11 cellular contexts compared by ENCODE assay signal in genomic region chr3:138078901-138079344, GRCh38. TPM values are rescaled to one million over a fixed set of nuclear protein-coding genes. Genes with fewer than 3 reads are reported as not detected.
DNase-seq lines count a peak whose midpoint lies in the region; ATAC-seq, FAIRE-seq and TF ChIP-seq lines count a peak whose summit lies in the region.
"Had no signal": no experiment of that assay in that cellular context is flagged by ENCODE, and none has a peak within 500 bp of the region (broad histone marks: within the 10 kb centered on the region; RNA-seq: fewer than 3 reads in every experiment).

No MANE protein-coding gene starts in this region.

- peaks cover 31% of the 10 kb centered on the region for H3K79me2 ChIP-seq in GM23248 (ENCODE audit: insufficient read depth)

- no peaks in the 10 kb centered on the region for H3K9me2 ChIP-seq in GM23248 (ENCODE audit: insufficient read depth)

- POLR2A ChIA-PET in A549 (lab: Yijun Ruan, JAX): no interaction called here

- no peak overlapping the region; the same call in 2 of the 3 replicates for H3K4me3 ChIP-seq in A549
- H3K4me3 ChIP-seq in GM23248: no peak overlapping the region
- no peak overlapping the region for H3K4me3 ChIP-seq in SJSA1
- H3K4me3 ChIP-seq: skin epidermis, thyroid gland had no signal

- H3K9me3 ChIP-seq in A549 (no peaks in the 10 kb centered on the region), GM23248 (ENCODE audit: low read depth) (no peaks in the 10 kb centered on the region), SJSA1 (replicated peaks) (no peaks in the 10 kb centered on the region)
- H3K9me3 ChIP-seq: thyroid gland had no signal

- no peaks in the 10 kb centered on the region for H4K20me1 ChIP-seq in GM23248 (ENCODE audit: insufficient read depth)

- TF ChIP-seq POLR2A in A549 (IDR thresholded peaks at IDR 0.05; ENCODE audit: low read length): no peak

- peaks cover 79% of the 10 kb centered on the region for H3K4me1 ChIP-seq in A549
- H3K4me1 ChIP-seq in GM23248 (ENCODE audit: insufficient read depth): peaks cover 62% of the 10 kb centered on the region
- peaks cover 40% of the 10 kb centered on the region for H3K4me1 ChIP-seq in SJSA1 (replicated peaks)
- H3K4me1 ChIP-seq in foreskin keratinocyte: peaks cover 6% of the 10 kb centered on the region
- H3K4me1 ChIP-seq: thyroid gland had no signal

- H3K9ac ChIP-seq in GM23248: peak overlapping the region; percentile 49

- in situ Hi-C loops in GM23248 (cut with MboI): no loop called here

- TF ChIP-seq RAD21 in A549 (conservative IDR thresholded peaks at IDR 0.05 in 1 of 2, IDR thresholded peaks at IDR 0.05 in 1 of 2): no peak

- peak overlapping the region; percentile 78 for H3K4me2 ChIP-seq in A549
- peak overlapping the region; percentile 43 for H3K4me2 ChIP-seq in GM23248 (ENCODE audit: unreplicated experiment)

- no peak overlapping the region for H2AFZ ChIP-seq in GM23248

- peaks cover 71% of the 10 kb centered on the region for H3F3A ChIP-seq in GM23248 (ENCODE audit: insufficient read depth)

- TF ChIP-seq CTCF in A549 (IDR thresholded peaks at IDR 0.05) (no peak), foreskin keratinocyte (conservative IDR thresholded peaks at IDR 0.05) (no peak)

- TF ChIP-seq EP300 in A549 (IDR thresholded peaks at IDR 0.05): peak in 1 of 2 experiments; percentile 46; a peak in 1 of 5 replicates

- no peak for FAIRE-seq in A549 (lab: Jason Lieb, UNC)

- WGBS in A549 (ENCODE audit: missing lambda C conversion rate): 0% methylated on average over 1 of the region's 1 CpG
- WGBS in GM23248 (ENCODE audit: low coverage in 1 of 2, low lambda C conversion rate in 2 of 2, missing lambda C conversion rate in 2 of 2), 2 experiments: 0 to 4% methylated on average over 1 of the region's 1 CpG

- peak; percentile 91 to 92 for ATAC-seq in A549
- ATAC-seq in foreskin keratinocyte: peak; percentile 91
- no peak for ATAC-seq in HG02852 (IDR thresholded peaks at IDR 0.05; ENCODE audit: unreplicated experiment)
- ATAC-seq in HG03159 (IDR thresholded peaks at IDR 0.05; ENCODE audit: unreplicated experiment): no peak

- H3K27me3 ChIP-seq in GM23248 (replicated peaks; ENCODE audit: insufficient read depth) (no peaks in the 10 kb centered on the region), SJSA1 (replicated peaks) (no peaks in the 10 kb centered on the region), foreskin keratinocyte (no peaks in the 10 kb centered on the region)
- H3K27me3 ChIP-seq: thyroid gland had no signal

- peak overlapping the region; percentile 87 to 88 for H3K27ac ChIP-seq in A549
- peak overlapping the region; percentile 89 for H3K27ac ChIP-seq in GM23248
- no peak overlapping the region for H3K27ac ChIP-seq in SJSA1
- peak overlapping the region; percentile 72 for H3K27ac ChIP-seq in foreskin keratinocyte
- H3K27ac ChIP-seq: skin epidermis, thyroid gland had no signal

- peak; percentile 71 to 82 for DNase-seq in A549 (ENCODE audit: low read depth in 1 of 2, low spot score in 1 of 2)
- DNase-seq in GM23248: peak; percentile 98
- peak; percentile 53 to 61 for DNase-seq in SJSA1 (ENCODE audit: low read depth in 1 of 2, low spot score in 2 of 2)
- peak; percentile 86 to 92 for DNase-seq in foreskin keratinocyte
- no peak for DNase-seq in NCI-H1105 (lab: John Stamatoyannopoulos, UW)
- no peak for DNase-seq in NCI-H128 (lab: John Stamatoyannopoulos, UW; ENCODE audit: unreplicated experiment)
- DNase-seq: DMS79 treated with DMSO at 0.1 percent for 48 hours, thyroid gland had no signal

- CTCF ChIA-PET in A549 (lab: Yijun Ruan, JAX): interaction anchor here (1.0 to 4.3 kb wide), 3 partner anchors 8 to 40 kb away, joined by 4 to 29 read pairs (median 5); no protein-coding TSS in a partner anchor

- peaks cover 16% of the 10 kb centered on the region; the same call in 1 of the 2 replicates for H3K36me3 ChIP-seq in GM23248 (ENCODE audit: low read depth)
- H3K36me3 ChIP-seq in SJSA1: peaks cover 66% of the 10 kb centered on the region

TF ChIP-seq in A549, 52 proteins besides CTCF, POLR2A, EP300 and RAD21 (continues in another document):
- TF ChIP-seq ESRRA (IDR thresholded peaks at IDR 0.05; ENCODE audit: borderline replicate concordance, low read length): no peak
- TF ChIP-seq, protein P1, sequence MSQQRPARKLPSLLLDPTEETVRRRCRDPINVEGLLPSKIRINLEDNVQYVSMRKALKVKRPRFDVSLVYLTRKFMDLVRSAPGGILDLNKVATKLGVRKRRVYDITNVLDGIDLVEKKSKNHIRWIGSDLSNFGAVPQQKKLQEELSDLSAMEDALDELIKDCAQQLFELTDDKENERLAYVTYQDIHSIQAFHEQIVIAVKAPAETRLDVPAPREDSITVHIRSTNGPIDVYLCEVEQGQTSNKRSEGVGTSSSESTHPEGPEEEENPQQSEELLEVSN (IDR thresholded peaks at IDR 0.05; ENCODE audit: borderline replicate concordance, low read depth): no peak
- no peak for TF ChIP-seq SMC3 (IDR thresholded peaks at IDR 0.05)
- TF ChIP-seq NFE2L2 (conservative IDR thresholded peaks at IDR 0.05; ENCODE audit: low read length): no peak
- TF ChIP-seq JUN (IDR thresholded peaks at IDR 0.05): peak in 1 of 2 experiments; percentile 51; a peak in 2 of 5 replicates
- no peak for TF ChIP-seq MAZ (IDR thresholded peaks at IDR 0.05; ENCODE audit: borderline replicate concordance, low read depth, low read length)
- no peak for TF ChIP-seq RNF2 (IDR thresholded peaks at IDR 0.05; ENCODE audit: borderline replicate concordance, low read depth)
- TF ChIP-seq CHD4 (IDR thresholded peaks at IDR 0.05; ENCODE audit: borderline replicate concordance): no peak
- no peak for TF ChIP-seq HEYL (CRISPR knock-in tag; IDR thresholded peaks at IDR 0.05)
- TF ChIP-seq ZNF302 (CRISPR knock-in tag; IDR thresholded peaks at IDR 0.05): no peak
- no peak for TF ChIP-seq CHD2 (IDR thresholded peaks at IDR 0.05; ENCODE audit: low read length, partially characterized antibody)
- no peak for TF ChIP-seq KDM5A (IDR thresholded peaks at IDR 0.05)
- TF ChIP-seq RARB (CRISPR knock-in tag; IDR thresholded peaks at IDR 0.05): no peak
- TF ChIP-seq, protein P2, sequence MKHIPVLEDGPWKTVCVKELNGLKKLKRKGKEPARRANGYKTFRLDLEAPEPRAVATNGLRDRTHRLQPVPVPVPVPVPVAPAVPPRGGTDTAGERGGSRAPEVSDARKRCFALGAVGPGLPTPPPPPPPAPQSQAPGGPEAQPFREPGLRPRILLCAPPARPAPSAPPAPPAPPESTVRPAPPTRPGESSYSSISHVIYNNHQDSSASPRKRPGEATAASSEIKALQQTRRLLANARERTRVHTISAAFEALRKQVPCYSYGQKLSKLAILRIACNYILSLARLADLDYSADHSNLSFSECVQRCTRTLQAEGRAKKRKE (CRISPR knock-in tag; IDR thresholded peaks at IDR 0.05; ENCODE audit: low read depth): no peak
- no peak for TF ChIP-seq EHMT2 (IDR thresholded peaks at IDR 0.05; ENCODE audit: low read depth)
- TF ChIP-seq HOXA7 (CRISPR knock-in tag; IDR thresholded peaks at IDR 0.05): no peak
- peak; percentile 77 for TF ChIP-seq FOSL2 (IDR thresholded peaks at IDR 0.05)
- peak; percentile 87 for TF ChIP-seq FOSL2 (CRISPR knock-in tag; IDR thresholded peaks at IDR 0.05)
- TF ChIP-seq HDAC2 (IDR thresholded peaks at IDR 0.05): no peak
- TF ChIP-seq TP53 (CRISPR knock-in tag; IDR thresholded peaks at IDR 0.05): no peak
- TF ChIP-seq HOXB13 (CRISPR knock-in tag; IDR thresholded peaks at IDR 0.05; ENCODE audit: low read depth): no peak
- TF ChIP-seq RFX5 (IDR thresholded peaks at IDR 0.05): no peak
- TF ChIP-seq, protein P3, sequence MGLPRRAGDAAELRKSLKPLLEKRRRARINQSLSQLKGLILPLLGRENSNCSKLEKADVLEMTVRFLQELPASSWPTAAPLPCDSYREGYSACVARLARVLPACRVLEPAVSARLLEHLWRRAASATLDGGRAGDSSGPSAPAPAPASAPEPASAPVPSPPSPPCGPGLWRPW (IDR thresholded peaks at IDR 0.05): no peak
- peak; percentile 89 for TF ChIP-seq MAFK (IDR thresholded peaks at IDR 0.05; ENCODE audit: partially characterized antibody)
- TF ChIP-seq JUNB (IDR thresholded peaks at IDR 0.05): peak; percentile 78
- TF ChIP-seq SREBF2 (IDR thresholded peaks at IDR 0.05): no peak
- TF ChIP-seq GATA3 (IDR thresholded peaks at IDR 0.05; ENCODE audit: borderline replicate concordance): peak; percentile 38; the same call in 1 of the 2 replicates
- TF ChIP-seq, protein P4, sequence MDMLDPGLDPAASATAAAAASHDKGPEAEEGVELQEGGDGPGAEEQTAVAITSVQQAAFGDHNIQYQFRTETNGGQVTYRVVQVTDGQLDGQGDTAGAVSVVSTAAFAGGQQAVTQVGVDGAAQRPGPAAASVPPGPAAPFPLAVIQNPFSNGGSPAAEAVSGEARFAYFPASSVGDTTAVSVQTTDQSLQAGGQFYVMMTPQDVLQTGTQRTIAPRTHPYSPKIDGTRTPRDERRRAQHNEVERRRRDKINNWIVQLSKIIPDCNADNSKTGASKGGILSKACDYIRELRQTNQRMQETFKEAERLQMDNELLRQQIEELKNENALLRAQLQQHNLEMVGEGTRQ (IDR thresholded peaks at IDR 0.05): no peak

RNA-seq across cellular contexts. Expression of gene DZIP1L, which starts 36.5 kb away (rescaled TPM):
- 2.7 and 3.1 TPM in 2 replicates for polyA plus RNA-seq in A549 (2011; rRNA removed)
- polyA plus RNA-seq in A549 (2012; cell fraction: cytosol; rRNA removed): 3.0 and 4.5 TPM in 2 replicates
- polyA plus RNA-seq in A549 (2012; cell fraction: nucleus; rRNA removed): 9.5 and 13.6 TPM in 2 replicates
- polyA plus RNA-seq in A549 (2017; fragmentation: RNase III; extraction: RNeasy Plus Mini Kit Qiagen cat#74134 plus additional on column Dnase treatment): 5.2 to 7.0 TPM (median 6.9 TPM) in 3 replicates
- 8.3 and 8.4 TPM in 2 replicates for polyA minus RNA-seq in A549 (2011; rRNA and poly(A)+ RNA removed)
- total RNA-seq in GM23248 (2014; rRNA removed; shearing (Covaris generic)): 19.8 and 34.0 TPM in 2 replicates
- 9.6 and 11.1 TPM in 2 replicates for polyA plus RNA-seq in GM23248 (2016; fragmentation: Nextera tagmentation; extraction: Ambion mirVana)
- total RNA-seq in SJSA1 (2014; rRNA removed; shearing (Covaris generic)): 18.1 and 24.0 TPM in 2 replicates
- total RNA-seq in foreskin keratinocyte: 5.0 and 7.6 TPM in 2 replicates
- 1.7 and 2.0 TPM in 2 replicates for polyA plus RNA-seq in foreskin keratinocyte

RNA-seq across cellular contexts. Expression of gene A4GNT, which starts 53.3 kb away (rescaled TPM):
- polyA plus RNA-seq in A549 (2011; rRNA removed) (not detected in 2 replicates), A549 (2017; fragmentation: RNase III; extraction: RNeasy Plus Mini Kit Qiagen cat#74134 plus additional on column Dnase treatment) (not detected in 3 replicates), GM23248 (2016; fragmentation: Nextera tagmentation; extraction: Ambion mirVana) (0.14 TPM in 1 of 2 replicates, not detected in the other), foreskin keratinocyte (not detected in 2 replicates)
- not detected in 2 replicates for polyA plus RNA-seq in A549 (2012; cell fraction: cytosol; rRNA removed)
- polyA plus RNA-seq in A549 (2012; cell fraction: nucleus; rRNA removed): not detected in 2 replicates
- polyA minus RNA-seq in A549 (2011; rRNA and poly(A)+ RNA removed): not detected in 2 replicates
- total RNA-seq in GM23248 (2014; rRNA removed; shearing (Covaris generic)): not detected in 2 replicates
- not detected in 2 replicates for total RNA-seq in SJSA1 (2014; rRNA removed; shearing (Covaris generic))
- not detected in 2 replicates for total RNA-seq in foreskin keratinocyte
- total RNA-seq: thyroid gland had no signal

Comparison
In these comparisons a context has a peak if more than half of its experiments do, and no peak if none do; other contexts are left out.
1. ATAC-seq: peak in A549 (2 of 2) and foreskin keratinocyte (single experiment); none in HG02852 (single experiment) and HG03159 (single experiment).
2. DNase-seq: peak in A549 (2 of 2), GM23248 (single experiment), SJSA1 (2 of 2) and foreskin keratinocyte (2 of 2); none in NCI-H1105 (single experiment) and NCI-H128 (single experiment).